ENCODE assay signal across 2 cellular contexts in genomic region chr13:101115762-101116161, GRCh38.
TF ChIP-seq lines count a peak whose summit lies in the region.

No MANE protein-coding gene starts in this region.

TF ChIP-seq in HCT116, 20 proteins besides CTCF, POLR2A, EP300 and RAD21 (continued from another document):
- no peak for TF ChIP-seq ZFX (IDR thresholded peaks at IDR 0.05)
- TF ChIP-seq SIN3A (IDR thresholded peaks at IDR 0.05; ENCODE audit: low read depth), result no peak
- no peak for TF ChIP-seq EZH2 (IDR thresholded peaks at IDR 0.05)
- no peak for TF ChIP-seq CEBPB (IDR thresholded peaks at IDR 0.05; ENCODE audit: low read depth)
- no peak for TF ChIP-seq YY1 (IDR thresholded peaks at IDR 0.05; ENCODE audit: extremely low read depth, insufficient replicate concordance, low read depth, low read length)
- no peak for TF ChIP-seq ELF1 (IDR thresholded peaks at IDR 0.05; ENCODE audit: borderline replicate concordance, low read depth)
- TF ChIP-seq ATF3 (IDR thresholded peaks at IDR 0.05), result no peak
- no peak for TF ChIP-seq EZH2phosphoT487 (IDR thresholded peaks at IDR 0.05; ENCODE audit: borderline replicate concordance)
- no peak for TF ChIP-seq ZNF274 (IDR thresholded peaks at IDR 0.05; ENCODE audit: low read depth, low read length)
- TF ChIP-seq SP1 (IDR thresholded peaks at IDR 0.05; ENCODE audit: low read depth), result no peak
- no peak for TF ChIP-seq POLR2AphosphoS5 (IDR thresholded peaks at IDR 0.05; ENCODE audit: low read depth, low read length)
- no peak for TF ChIP-seq FOSL1 (IDR thresholded peaks at IDR 0.05; ENCODE audit: low read depth)
- TF ChIP-seq CBX3 (IDR thresholded peaks at IDR 0.05; ENCODE audit: low read depth), result no peak
- TF ChIP-seq TCF7L2 (IDR thresholded peaks at IDR 0.05; ENCODE audit: borderline replicate concordance, extremely low read depth, insufficient read depth, insufficient read length), result no peak
- TF ChIP-seq JUND (IDR thresholded peaks at IDR 0.05), result no peak
- no peak for TF ChIP-seq ZBTB33 (IDR thresholded peaks at IDR 0.05; ENCODE audit: extremely low read depth, insufficient replicate concordance, low read length)
TF ChIP-seq in HCT116: peak in this region for 0.

TF ChIP-seq in SK-N-SH, 30 proteins besides CTCF, POLR2A, EP300 and RAD21 (continued from another document):
- no peak for TF ChIP-seq REST (IDR thresholded peaks at IDR 0.05; ENCODE audit: low read depth, low read length)
- TF ChIP-seq ZBTB33 (IDR thresholded peaks at IDR 0.05; ENCODE audit: borderline replicate concordance, low read depth), result no peak
- TF ChIP-seq EZH2phosphoT487 (IDR thresholded peaks at IDR 0.05; ENCODE audit: borderline replicate concordance, low read depth), result no peak
- TF ChIP-seq POLR2AphosphoS5 (IDR thresholded peaks at IDR 0.05; ENCODE audit: low read depth, low read length), result no peak
- no peak for TF ChIP-seq RXRA (IDR thresholded peaks at IDR 0.05; ENCODE audit: borderline replicate concordance, low read depth)
- no peak for TF ChIP-seq FOXJ3 (CRISPR knock-in tag; IDR thresholded peaks at IDR 0.05)
- no peak for TF ChIP-seq MXI1 (IDR thresholded peaks at IDR 0.05; ENCODE audit: low read depth, low read length)
- TF ChIP-seq RCOR1 (IDR thresholded peaks at IDR 0.05; ENCODE audit: low read length), result no peak
- no peak for TF ChIP-seq CHD2 (IDR thresholded peaks at IDR 0.05; ENCODE audit: low read length, partially characterized antibody)
